17 cellular contexts compared by ENCODE assay signal in genomic region chr11:10075141-10075540, GRCh38.
DNase-seq lines count a peak whose midpoint lies in the region; ATAC-seq, FAIRE-seq and TF ChIP-seq lines count a peak whose summit lies in the region.
"Had no signal": no experiment of that assay in that cellular context is flagged by ENCODE, and none has a peak within 500 bp of the region (broad histone marks: within the 10 kb centered on the region; RNA-seq: fewer than 3 reads in every experiment).

No MANE protein-coding gene starts in this region.

- no peaks in the 10 kb centered on the region for H3K36me3 Mint-ChIP-seq in Caco-2 (ENCODE audit: insufficient read depth, unreplicated experiment)
- no peaks in the 10 kb centered on the region for H3K36me3 Mint-ChIP-seq in stimulated activated effector memory CD8-positive, alpha-beta T cell treated with anti-CD3 and anti-CD28 coated beads, Interleukin-12 subunit alpha, Interleukin-12 subunit beta, amount 100 ng/mL, for 72 hours

- no TSS peak for BruUV-seq in Caco-2 (replicated peaks; lab: Mats Ljungman, UMichigan)

- peak; percentile 46 for FAIRE-seq in HTR-8/SVneo (lab: Jason Lieb, UNC)
- FAIRE-seq: GM12878, H1 had no signal

- ATAC-seq in activated CD4-positive, CD25-positive, alpha-beta regulatory T cell treated with anti-CD3 and anti-CD28 coated beads, Interleukin-2, amount 50 U/mL, for 24 hours: peak; percentile 28 to 60
- peak; percentile 91 for ATAC-seq in stimulated activated effector memory CD8-positive, alpha-beta T cell treated with anti-CD3 and anti-CD28 coated beads, Interleukin-12 subunit alpha, Interleukin-12 subunit beta, amount 100 ng/mL, for 72 hours
- no peak for ATAC-seq in GM18520 (IDR thresholded peaks at IDR 0.05; ENCODE audit: unreplicated experiment)
- ATAC-seq: GM12878 had no signal

- H3K36me3 ChIP-seq in Caco-2 (ENCODE audit: control insufficient read depth, insufficient read depth, low read length): no peaks in the 10 kb centered on the region
- H3K36me3 ChIP-seq: BLaER1 had no signal

- H3K27me3 ChIP-seq in Caco-2 (replicated peaks; ENCODE audit: control insufficient read depth, insufficient read depth, low read length): no peaks in the 10 kb centered on the region
- H3K27me3 ChIP-seq: BLaER1 had no signal

- POLR2A ChIA-PET in Caco-2 (lab: Charles Lee): no interaction called here

- H3K27me3 Mint-ChIP-seq in Caco-2 (ENCODE audit: insufficient read depth, unreplicated experiment): no peaks in the 10 kb centered on the region
- H3K27me3 Mint-ChIP-seq: CD8-positive, alpha-beta memory T cell had no signal

- H3K4me1 ChIP-seq in Caco-2: no peaks in the 10 kb centered on the region
- H3K4me1 ChIP-seq: BLaER1 had no signal

- no peak for TF ChIP-seq CTCF in Caco-2 (IDR thresholded peaks at IDR 0.05; ENCODE audit: insufficient read depth in 1 of 2, low read depth in 1 of 2, low read length in 1 of 2, severe bottlenecking in 1 of 2, unreplicated experiment in 1 of 2)

- intact Hi-C loops in Caco-2 (cut with micrococcal nuclease; ENCODE audit: unreplicated experiment): loop anchor here (10.0 kb wide), 1 partner anchor 210 kb away; no protein-coding TSS in a partner anchor

- H3K9me3 Mint-ChIP-seq in Caco-2 (ENCODE audit: unreplicated experiment): peaks cover 33% of the 10 kb centered on the region
- H3K9me3 Mint-ChIP-seq in stimulated activated effector memory CD8-positive, alpha-beta T cell treated with anti-CD3 and anti-CD28 coated beads, Interleukin-12 subunit alpha, Interleukin-12 subunit beta, amount 100 ng/mL, for 72 hours: peaks cover 7% of the 10 kb centered on the region

- H3K4me3 Mint-ChIP-seq in Caco-2 (ENCODE audit: unreplicated experiment): no peak overlapping the region
- no peak overlapping the region for H3K4me3 Mint-ChIP-seq in stimulated activated effector memory CD8-positive, alpha-beta T cell treated with anti-CD3 and anti-CD28 coated beads, Interleukin-12 subunit alpha, Interleukin-12 subunit beta, amount 100 ng/mL, for 72 hours
- H3K4me3 Mint-ChIP-seq: CD8-positive, alpha-beta memory T cell; HFFc6; IgD-negative memory B cell had no signal

- peaks cover 12% of the 10 kb centered on the region for H3K9me3 ChIP-seq in Caco-2

- no peak for DNase-seq in activated CD4-positive, CD25-positive, alpha-beta regulatory T cell treated with anti-CD3 and anti-CD28 coated beads, Interleukin-2, amount 50 U/mL, for 72 hours
- DNase-seq in Caco-2: no peak
- DNase-seq in HTR-8/SVneo (ENCODE audit: insufficient read length, low spot score): no peak
- no peak for DNase-seq in stimulated activated effector memory CD8-positive, alpha-beta T cell treated with anti-CD3 and anti-CD28 coated beads, Interleukin-12 subunit alpha, Interleukin-12 subunit beta, amount 100 ng/mL, for 72 hours (ENCODE audit: low spot score in 2 of 2)
- no peak for DNase-seq in COLO668 (lab: John Stamatoyannopoulos, UW; ENCODE audit: unreplicated experiment)
- DNase-seq in foreskin melanocyte: no peak
- DNase-seq: Calu3; CD8-positive, alpha-beta memory T cell; DMS79; HCEC 1CT; HFFc6 had no signal

- CTCF ChIA-PET in Caco-2 (lab: Charles Lee): no interaction called here

- H3K4me1 Mint-ChIP-seq in Caco-2 (ENCODE audit: low read depth, unreplicated experiment): peaks cover 5% of the 10 kb centered on the region
- peaks cover 6% of the 10 kb centered on the region for H3K4me1 Mint-ChIP-seq in stimulated activated effector memory CD8-positive, alpha-beta T cell treated with anti-CD3 and anti-CD28 coated beads, Interleukin-12 subunit alpha, Interleukin-12 subunit beta, amount 100 ng/mL, for 72 hours
- H3K4me1 Mint-ChIP-seq: CD8-positive, alpha-beta memory T cell had no signal

- no peak overlapping the region for H3K4me3 ChIP-seq in Caco-2 (ENCODE audit: low read depth, low read length)
- H3K4me3 ChIP-seq: BLaER1, GM12878 had no signal

- peak overlapping the region; percentile 29 for H3K27ac Mint-ChIP-seq in Caco-2 (ENCODE audit: unreplicated experiment)
- no peak overlapping the region for H3K27ac Mint-ChIP-seq in stimulated activated effector memory CD8-positive, alpha-beta T cell treated with anti-CD3 and anti-CD28 coated beads, Interleukin-12 subunit alpha, Interleukin-12 subunit beta, amount 100 ng/mL, for 72 hours
- H3K27ac Mint-ChIP-seq: CD8-positive, alpha-beta memory T cell; HFFc6 had no signal
